Comparison of ENCODE assay signal across 21 cellular contexts in genomic region chr1:92881391-92881790, GRCh38.
"Had no signal": no experiment of that assay in that cellular context is flagged by ENCODE, and none has a peak within 500 bp of the region (broad histone marks: within the 10 kb centered on the region; RNA-seq: fewer than 3 reads in every experiment).

No MANE protein-coding gene starts in this region.

- ATAC-seq: left colon; left ventricle myocardium superior; right cardiac atrium; stimulated activated effector memory CD8-positive, alpha-beta T cell treated with anti-CD3 and anti-CD28 coated beads, Interleukin-12 subunit alpha, Interleukin-12 subunit beta, amount 100 ng/mL, for 72 hours; stimulated activated naive CD8-positive, alpha-beta T cell treated with anti-CD3 and anti-CD28 coated beads, Interleukin-15, Interleukin-2, amounts not matched to agents 100 U/mL and 50 U/mL, for 24 hours had no signal

- DNase-seq: caudate nucleus; effector CD4-positive, alpha-beta T cell; endodermal cell; erythroblast; head of caudate nucleus; left colon; left ventricle myocardium superior; mesenchymal stem cell; midbrain; right cardiac atrium; stimulated activated CD4-positive, alpha-beta T cell treated with anti-CD3 and anti-CD28 coated beads, Interleukin-4, amount 100 ng/mL, for 1 hour; stimulated activated CD8-positive, alpha-beta memory T cell treated with anti-CD3 and anti-CD28 coated beads, Interleukin-4, amount 100 ng/mL, for 48 hours; stimulated activated naive CD8-positive, alpha-beta T cell treated with anti-CD3 and anti-CD28 coated beads, Interleukin-15, Interleukin-2, amounts not matched to agents 100 U/mL and 50 U/mL, for 24 hours; transverse colon had no signal

- H3K4me3 Mint-ChIP-seq: endodermal cell; stimulated activated effector memory CD8-positive, alpha-beta T cell treated with anti-CD3 and anti-CD28 coated beads, Interleukin-12 subunit alpha, Interleukin-12 subunit beta, amount 100 ng/mL, for 72 hours had no signal

- H3K36me3 Mint-ChIP-seq: stimulated activated effector memory CD8-positive, alpha-beta T cell treated with anti-CD3 and anti-CD28 coated beads, Interleukin-12 subunit alpha, Interleukin-12 subunit beta, amount 100 ng/mL, for 72 hours had no signal

- H3K27ac Mint-ChIP-seq: endodermal cell; progenitor cell of endocrine pancreas; stimulated activated effector memory CD8-positive, alpha-beta T cell treated with anti-CD3 and anti-CD28 coated beads, Interleukin-12 subunit alpha, Interleukin-12 subunit beta, amount 100 ng/mL, for 72 hours had no signal

- H3K9me3 Mint-ChIP-seq: endodermal cell; stimulated activated effector memory CD8-positive, alpha-beta T cell treated with anti-CD3 and anti-CD28 coated beads, Interleukin-12 subunit alpha, Interleukin-12 subunit beta, amount 100 ng/mL, for 72 hours had no signal

- H3K27me3 Mint-ChIP-seq: progenitor cell of endocrine pancreas had no signal

- H3K4me3 ChIP-seq: coronary artery, hepatocyte, lung, smooth muscle cell, thoracic aorta, transverse colon had no signal
